ENCODE assay signal across 10 cellular contexts in the genomic region with DNA sequence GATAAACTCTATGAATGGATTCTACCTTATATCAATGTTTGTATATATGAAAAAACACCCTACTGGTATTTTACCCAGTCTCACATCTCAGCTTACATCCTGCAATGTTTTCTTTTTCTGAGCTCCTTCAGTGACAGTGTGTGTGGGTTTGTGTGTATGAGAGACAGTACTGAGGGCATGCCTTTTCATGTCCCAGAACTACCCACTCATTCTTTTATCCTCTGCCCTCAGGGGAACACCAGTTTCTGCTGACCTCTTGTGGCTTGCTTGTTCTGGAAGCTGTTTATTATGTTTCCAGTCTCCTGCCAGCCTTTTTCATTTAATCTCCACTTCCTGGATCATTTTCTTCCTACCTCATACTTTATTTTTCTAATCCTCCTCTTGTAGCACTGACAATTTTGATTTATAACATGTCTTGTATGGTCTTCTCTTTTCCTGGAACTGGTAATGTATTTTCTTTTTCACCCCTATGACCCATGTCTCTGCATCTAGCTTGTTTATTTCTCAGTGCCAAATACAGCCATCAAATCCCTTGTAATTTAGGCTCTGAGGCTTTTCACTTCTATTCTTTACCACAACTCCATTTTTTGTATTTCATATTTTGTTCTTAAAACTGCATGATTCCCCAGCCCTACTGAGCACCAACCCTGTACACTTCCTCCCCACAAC.
DNase-seq lines count a peak whose midpoint lies in the region; ATAC-seq and TF ChIP-seq lines count a peak whose summit lies in the region.
"Had no signal": no experiment of that assay in that cellular context is flagged by ENCODE, and none has a peak within 500 bp of the region (broad histone marks: within the 10 kb centered on the region; RNA-seq: fewer than 3 reads in every experiment).

No MANE protein-coding gene starts in this region.

- peak; percentile 16 for DNase-seq in BJ (ENCODE audit: low read depth)
- peak; percentile 20 for DNase-seq in LoVo (ENCODE audit: low spot score)
- peak; percentile 90 for DNase-seq in epithelial cell of esophagus (ENCODE audit: low read depth)
- no peak for DNase-seq in dedifferentiated amniotic fluid mesenchymal stem cell (ENCODE audit: extremely low spot score)
- no peak for DNase-seq in NCI-H748 (lab: John Stamatoyannopoulos, UW; ENCODE audit: unreplicated experiment)
- DNase-seq: Caco-2, H9 had no signal

- CTCF ChIA-PET in BJ (lab: Yijun Ruan, JAX), result no interaction called here

- ATAC-seq in GM19455 (IDR thresholded peaks at IDR 0.05; ENCODE audit: unreplicated experiment) (peak; percentile 85), HG03045 (IDR thresholded peaks at IDR 0.05; ENCODE audit: unreplicated experiment) (no peak), GM19023 (IDR thresholded peaks at IDR 0.05; ENCODE audit: unreplicated experiment) (no peak)

- no peaks in the 10 kb centered on the region for H3K27me3 ChIP-seq in BJ (ENCODE audit: control insufficient read depth, insufficient read depth, low read length)

- no peak for TF ChIP-seq CTCF in BJ (IDR thresholded peaks at IDR 0.05; ENCODE audit: insufficient read depth, low read depth, low read length)
- TF ChIP-seq CTCF in epithelial cell of esophagus (IDR thresholded peaks at IDR 0.05; ENCODE audit: insufficient read depth, low read depth, low read length, missing control alignments), result peak; percentile 21

- POLR2A ChIA-PET in BJ (lab: Charles Lee), result no interaction called here

- no peak overlapping the region for H3K4me3 ChIP-seq in BJ (ENCODE audit: low read depth, low read length)
- no peak overlapping the region for H3K4me3 ChIP-seq in epithelial cell of esophagus (ENCODE audit: low read length)

- no peaks in the 10 kb centered on the region for H3K36me3 ChIP-seq in BJ (ENCODE audit: control insufficient read depth, insufficient read depth, low read length)

Comparison
In these comparisons a context has a peak if more than half of its experiments do, and no peak if none do; other contexts are left out.
1. DNase-seq: peak in BJ (single experiment), LoVo (single experiment) and epithelial cell of esophagus (single experiment); none in dedifferentiated amniotic fluid mesenchymal stem cell (single experiment) and NCI-H748 (single experiment).